Comparison of ENCODE assay signal across 2 cellular contexts in the genomic region with DNA sequence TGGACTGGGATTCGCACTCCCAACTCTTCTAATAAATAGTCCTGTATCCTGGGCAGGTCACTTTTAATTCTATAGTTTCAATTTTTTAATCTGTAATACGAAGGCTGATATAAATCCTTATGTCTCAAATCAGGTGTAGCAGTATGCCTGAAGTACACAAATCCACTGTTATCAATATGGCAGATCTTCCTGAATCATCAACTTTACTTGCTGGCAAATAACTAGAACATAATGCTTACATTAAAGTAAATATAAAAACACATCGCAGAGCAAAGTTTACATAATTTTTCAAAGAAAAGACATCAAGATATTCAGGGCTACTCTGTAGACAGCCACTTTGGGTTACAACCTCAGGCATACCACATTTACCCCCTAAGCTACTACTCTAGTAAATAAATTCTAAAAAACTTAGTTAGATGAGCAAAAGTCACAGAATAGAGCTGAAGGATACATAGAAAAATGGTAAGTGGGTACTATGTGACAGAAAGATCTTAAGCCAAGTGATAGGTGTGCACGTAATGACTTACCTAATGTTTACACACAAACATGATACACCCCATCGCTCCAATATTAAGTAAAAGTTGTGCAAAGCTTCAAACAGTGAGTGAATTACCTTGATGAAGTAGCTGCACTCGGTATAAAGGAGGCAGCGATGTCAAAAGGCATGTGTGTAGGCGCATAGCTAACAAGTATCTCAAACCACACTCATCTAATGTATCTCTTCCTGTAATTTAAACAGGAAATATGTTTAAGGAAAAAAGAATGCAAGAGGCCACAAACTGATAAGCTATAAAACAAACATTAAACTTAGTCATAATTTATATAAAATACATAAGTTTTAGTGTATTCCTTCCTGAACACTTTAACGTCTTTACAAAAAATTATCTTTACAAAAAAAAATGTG.
TF ChIP-seq lines count a peak whose summit lies in the region.

No MANE protein-coding gene starts in this region.

TF ChIP-seq in A549, 52 proteins besides CTCF, POLR2A, EP300 and RAD21:
- TF ChIP-seq, protein P1, sequence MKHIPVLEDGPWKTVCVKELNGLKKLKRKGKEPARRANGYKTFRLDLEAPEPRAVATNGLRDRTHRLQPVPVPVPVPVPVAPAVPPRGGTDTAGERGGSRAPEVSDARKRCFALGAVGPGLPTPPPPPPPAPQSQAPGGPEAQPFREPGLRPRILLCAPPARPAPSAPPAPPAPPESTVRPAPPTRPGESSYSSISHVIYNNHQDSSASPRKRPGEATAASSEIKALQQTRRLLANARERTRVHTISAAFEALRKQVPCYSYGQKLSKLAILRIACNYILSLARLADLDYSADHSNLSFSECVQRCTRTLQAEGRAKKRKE (CRISPR knock-in tag; IDR thresholded peaks at IDR 0.05; ENCODE audit: low read depth), result no peak
- TF ChIP-seq, protein P2, sequence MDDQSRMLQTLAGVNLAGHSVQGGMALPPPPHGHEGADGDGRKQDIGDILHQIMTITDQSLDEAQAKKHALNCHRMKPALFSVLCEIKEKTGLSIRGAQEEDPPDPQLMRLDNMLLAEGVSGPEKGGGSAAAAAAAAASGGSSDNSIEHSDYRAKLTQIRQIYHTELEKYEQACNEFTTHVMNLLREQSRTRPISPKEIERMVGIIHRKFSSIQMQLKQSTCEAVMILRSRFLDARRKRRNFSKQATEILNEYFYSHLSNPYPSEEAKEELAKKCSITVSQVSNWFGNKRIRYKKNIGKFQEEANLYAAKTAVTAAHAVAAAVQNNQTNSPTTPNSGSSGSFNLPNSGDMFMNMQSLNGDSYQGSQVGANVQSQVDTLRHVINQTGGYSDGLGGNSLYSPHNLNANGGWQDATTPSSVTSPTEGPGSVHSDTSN (IDR thresholded peaks at IDR 0.05), result no peak

TF ChIP-seq in IMR-90, 13 proteins besides CTCF, POLR2A, EP300 and RAD21:
- TF ChIP-seq, protein P3, sequence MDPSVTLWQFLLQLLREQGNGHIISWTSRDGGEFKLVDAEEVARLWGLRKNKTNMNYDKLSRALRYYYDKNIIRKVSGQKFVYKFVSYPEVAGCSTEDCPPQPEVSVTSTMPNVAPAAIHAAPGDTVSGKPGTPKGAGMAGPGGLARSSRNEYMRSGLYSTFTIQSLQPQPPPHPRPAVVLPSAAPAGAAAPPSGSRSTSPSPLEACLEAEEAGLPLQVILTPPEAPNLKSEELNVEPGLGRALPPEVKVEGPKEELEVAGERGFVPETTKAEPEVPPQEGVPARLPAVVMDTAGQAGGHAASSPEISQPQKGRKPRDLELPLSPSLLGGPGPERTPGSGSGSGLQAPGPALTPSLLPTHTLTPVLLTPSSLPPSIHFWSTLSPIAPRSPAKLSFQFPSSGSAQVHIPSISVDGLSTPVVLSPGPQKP (IDR thresholded peaks at IDR 0.05; ENCODE audit: borderline replicate concordance, low read depth, low read length), result no peak
- TF ChIP-seq BHLHE40 (IDR thresholded peaks at IDR 0.05; ENCODE audit: low read depth, low read length) (no peak; the same call in 1 of the 2 replicates), MAFK (IDR thresholded peaks at IDR 0.05; ENCODE audit: low read depth, low read length) (no peak), CEBPB (IDR thresholded peaks at IDR 0.05; ENCODE audit: low read depth, low read length) (no peak), RFX5 (IDR thresholded peaks at IDR 0.05; ENCODE audit: low read depth, low read length) (no peak), RCOR1 (IDR thresholded peaks at IDR 0.05; ENCODE audit: insufficient replicate concordance, low read length) (no peak), NFE2L2 (IDR thresholded peaks at IDR 0.05; ENCODE audit: low read depth, low read length) (no peak)
- TF ChIP-seq, protein P4, sequence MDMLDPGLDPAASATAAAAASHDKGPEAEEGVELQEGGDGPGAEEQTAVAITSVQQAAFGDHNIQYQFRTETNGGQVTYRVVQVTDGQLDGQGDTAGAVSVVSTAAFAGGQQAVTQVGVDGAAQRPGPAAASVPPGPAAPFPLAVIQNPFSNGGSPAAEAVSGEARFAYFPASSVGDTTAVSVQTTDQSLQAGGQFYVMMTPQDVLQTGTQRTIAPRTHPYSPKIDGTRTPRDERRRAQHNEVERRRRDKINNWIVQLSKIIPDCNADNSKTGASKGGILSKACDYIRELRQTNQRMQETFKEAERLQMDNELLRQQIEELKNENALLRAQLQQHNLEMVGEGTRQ (IDR thresholded peaks at IDR 0.05; ENCODE audit: low read depth, low read length), result no peak
